In the genomic region with DNA sequence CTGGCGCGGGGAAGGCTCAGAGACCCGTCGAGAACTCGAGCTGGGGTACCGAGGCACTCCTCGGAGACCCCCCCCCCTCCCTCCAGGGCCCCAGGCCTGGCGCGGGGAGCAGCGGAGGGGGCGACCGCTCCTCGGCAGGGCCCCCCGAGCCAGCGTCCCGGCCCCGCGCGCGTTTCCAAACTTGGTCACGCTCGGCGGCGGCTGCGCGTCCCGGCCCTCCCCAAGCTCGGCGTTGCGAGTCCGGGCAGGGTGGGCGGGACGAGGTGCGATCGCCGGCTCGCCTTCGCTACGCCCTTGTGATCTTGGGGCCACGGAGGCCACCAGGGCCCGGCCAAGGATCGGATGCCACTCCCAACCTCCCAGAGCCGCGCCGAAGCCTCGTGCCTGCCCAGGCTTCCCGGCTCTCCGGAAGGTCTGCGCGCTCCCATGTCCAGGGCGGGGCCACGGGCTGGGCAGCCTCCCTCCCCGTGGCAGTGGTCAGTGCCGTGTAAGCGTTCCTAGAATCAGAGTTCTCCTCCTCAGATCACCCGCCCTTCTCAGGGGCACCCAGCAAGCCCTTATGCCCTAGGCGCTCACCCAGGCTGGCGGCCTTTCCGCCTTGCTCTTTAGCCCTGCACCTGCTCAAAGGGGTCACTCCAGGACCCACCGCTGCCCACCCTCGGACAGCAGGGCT, we compare ENCODE assay signal across 8 cellular contexts. TPM values are rescaled to one million over a fixed set of nuclear protein-coding genes. Genes with fewer than 3 reads are reported as not detected.
DNase-seq lines count a peak whose midpoint lies in the region; ATAC-seq, FAIRE-seq and TF ChIP-seq lines count a peak whose summit lies in the region.

No MANE protein-coding gene starts in this region.

- H3K4me2 ChIP-seq in endothelial cell of umbilical vein (ENCODE audit: insufficient read depth, low read length): peak overlapping the region; percentile 76

- peak overlapping the region; percentile 21 to 49 (median 31) for H3K4me3 ChIP-seq in endothelial cell of umbilical vein (replicated peaks in 1 of 3; ENCODE audit: insufficient read depth in 1 of 3, low read depth in 1 of 3, low read length in 3 of 3)
- peak overlapping the region; percentile 48 to 58 for H3K4me3 ChIP-seq in vagina

- dilution Hi-C loops in endothelial cell of umbilical vein (cut with MboI; ENCODE audit: extremely low pct_ligation_motif_present, low sequenced_read_pairs): loop anchor here (25.0 kb wide), 1 partner anchor 125 kb away; a partner anchor contains a TSS

- H3K27ac ChIP-seq in endothelial cell of umbilical vein (ENCODE audit: insufficient read depth, low read depth, low read length) (no peak overlapping the region), vagina (peak overlapping the region; percentile 82)

- H3K36me3 ChIP-seq in endothelial cell of umbilical vein (ENCODE audit: control insufficient read depth in 2 of 2, extremely low read depth in 1 of 2, insufficient read depth in 2 of 2, low read length in 2 of 2) (no peaks in the 10 kb centered on the region), vagina (peaks cover 0 to 12% of the 10 kb centered on the region in 2 donors)

- FAIRE-seq in endothelial cell of umbilical vein (lab: Jason Lieb, UNC): peak; percentile 76

- no peaks in the 10 kb centered on the region for H3K79me2 ChIP-seq in endothelial cell of umbilical vein (ENCODE audit: control insufficient read depth, insufficient read depth, low read length)

- H2AFZ ChIP-seq in endothelial cell of umbilical vein (ENCODE audit: low read depth, low read length): peak overlapping the region; percentile 69

- H3K9me3 ChIP-seq in endothelial cell of umbilical vein (replicated peaks; ENCODE audit: control insufficient read depth, insufficient read depth, low read length) (no peaks in the 10 kb centered on the region), vagina (no peaks in the 10 kb centered on the region)

- no peaks in the 10 kb centered on the region for H3K9me1 ChIP-seq in endothelial cell of umbilical vein (replicated peaks; ENCODE audit: control insufficient read depth, extremely low read depth, insufficient read depth, low read length)

- peak overlapping the region; percentile 44 for H3K9ac ChIP-seq in endothelial cell of umbilical vein (replicated peaks; ENCODE audit: extremely low read depth, insufficient read depth, low read length)

- CTCF ChIA-PET in endothelial cell of umbilical vein (lab: Charles Lee): interaction anchor here (1.4 to 18.8 kb wide), 8 partner anchors 10 to 251 kb away, joined by 4 to 584 read pairs (median 46); a partner anchor contains a TSS

- H4K20me1 ChIP-seq in endothelial cell of umbilical vein (replicated peaks; ENCODE audit: control insufficient read depth, extremely low read depth, insufficient read depth, low read length): no peaks in the 10 kb centered on the region

- H3K27me3 ChIP-seq in endothelial cell of umbilical vein (ENCODE audit: control insufficient read depth in 2 of 2, insufficient read depth in 2 of 2, low read length in 2 of 2) (no peaks in the 10 kb centered on the region), vagina (no peaks in the 10 kb centered on the region)

- TF ChIP-seq CTCF in endothelial cell of umbilical vein (IDR thresholded peaks at IDR 0.05; ENCODE audit: extremely low read depth in 1 of 2, insufficient read depth in 1 of 2, low read depth in 1 of 2, low read length in 2 of 2): no peak
- no peak for TF ChIP-seq CTCF in vagina (IDR thresholded peaks at IDR 0.05)

- peak; percentile 48 for TF ChIP-seq POLR2A in endothelial cell of umbilical vein (IDR thresholded peaks at IDR 0.05; ENCODE audit: low read depth, low read length)
- TF ChIP-seq POLR2A in vagina (IDR thresholded peaks at IDR 0.05): no peak

- intact Hi-C loops in endothelial cell of umbilical vein (cut with micrococcal nuclease): loop anchor here (1.0 kb wide), 1 partner anchor 125 kb away; no protein-coding TSS in a partner anchor
- intact Hi-C loops in vagina (cut with DNase I): loop anchor here (2.0 kb wide), 1 partner anchor 131 kb away; no protein-coding TSS in a partner anchor

- POLR2A ChIA-PET in endothelial cell of umbilical vein (lab: Charles Lee): interaction anchor here (1.2 to 2.4 kb wide), 3 partner anchors 14 to 145 kb away, joined by 3 to 8 read pairs (median 4); a partner anchor contains a TSS

- H3K4me1 ChIP-seq in endothelial cell of umbilical vein (ENCODE audit: control insufficient read depth, extremely low read depth, insufficient read depth, low read length) (peaks cover 17% of the 10 kb centered on the region), vagina (peaks cover 48% of the 10 kb centered on the region)

- DNase-seq in AG20443 (ENCODE audit: low spot score): peak; percentile 83
- DNase-seq in HuH-7 (ENCODE audit: low spot score): peak; percentile 70
- DNase-seq in endothelial cell of umbilical vein (ENCODE audit: low read depth, low spot score): peak; percentile 26
- peak; percentile 94 for DNase-seq in mesenteric fat pad (ENCODE audit: low spot score)
- DNase-seq in vagina (ENCODE audit: extremely low spot score in 2 of 2): no peak

- no TSS peak for BruUV-seq in endothelial cell of umbilical vein (replicated peaks; lab: Mats Ljungman, UMichigan)

- ATAC-seq in HG03196 (IDR thresholded peaks at IDR 0.05; ENCODE audit: unreplicated experiment) (no peak), GM21737 (IDR thresholded peaks at IDR 0.05; ENCODE audit: unreplicated experiment) (no peak), HG03521 (IDR thresholded peaks at IDR 0.05; ENCODE audit: unreplicated experiment) (no peak)

TF ChIP-seq in endothelial cell of umbilical vein, 7 proteins besides CTCF, POLR2A, EP300 and RAD21:
- TF ChIP-seq MYC (IDR thresholded peaks at IDR 0.05; ENCODE audit: low read depth, low read length): no peak
- TF ChIP-seq, protein P1, sequence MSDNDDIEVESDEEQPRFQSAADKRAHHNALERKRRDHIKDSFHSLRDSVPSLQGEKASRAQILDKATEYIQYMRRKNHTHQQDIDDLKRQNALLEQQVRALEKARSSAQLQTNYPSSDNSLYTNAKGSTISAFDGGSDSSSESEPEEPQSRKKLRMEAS (IDR thresholded peaks at IDR 0.05; ENCODE audit: insufficient read depth, insufficient read length): no peak
- no peak for TF ChIP-seq FOS (IDR thresholded peaks at IDR 0.05; ENCODE audit: borderline replicate concordance, insufficient read depth, low read length)
- TF ChIP-seq JUN (IDR thresholded peaks at IDR 0.05; ENCODE audit: borderline replicate concordance, insufficient read depth, insufficient read length, low read depth): no peak
- no peak for TF ChIP-seq EZH2 (IDR thresholded peaks at IDR 0.05; ENCODE audit: borderline replicate concordance, low read depth, low read length, severe bottlenecking)
- TF ChIP-seq POLR2AphosphoS5 (IDR thresholded peaks at IDR 0.05; ENCODE audit: insufficient read depth, low read depth, low read length): peak; percentile 64
- TF ChIP-seq GATA2 (IDR thresholded peaks at IDR 0.05; ENCODE audit: insufficient read depth, insufficient read length, low read depth, low read length): no peak
TF ChIP-seq in endothelial cell of umbilical vein: peak in this region for 1.

RNA-seq across cellular contexts. Expression of a gene that starts 12.0 kb away (rescaled TPM):
- total RNA-seq in endothelial cell of umbilical vein (40.7 and 46.2 TPM in 2 replicates), mesenteric fat pad (31.9 TPM), vagina (6.9 TPM)
- polyA plus RNA-seq in endothelial cell of umbilical vein: 27.6 and 39.9 TPM in 2 replicates
- polyA plus RNA-seq in endothelial cell of umbilical vein (2011; cell fraction: cytosol; rRNA removed): 38.9 and 43.4 TPM in 2 replicates
- 15.4 and 19.7 TPM in 2 replicates for polyA plus RNA-seq in endothelial cell of umbilical vein (2011; cell fraction: nucleus; rRNA removed)
- polyA plus RNA-seq in endothelial cell of umbilical vein (2012): 66.8 and 74.8 TPM in 2 replicates
- 20.5 and 26.0 TPM in 2 replicates for polyA minus RNA-seq in endothelial cell of umbilical vein
- 16.5 TPM for polyA minus RNA-seq in endothelial cell of umbilical vein (2011; cell fraction: cytosol; rRNA and poly(A)+ RNA removed)
- polyA minus RNA-seq in endothelial cell of umbilical vein (2011; cell fraction: nucleus; rRNA and poly(A)+ RNA removed): 3.9 and 4.2 TPM in 2 replicates

Comparison
In these comparisons a context has a peak if more than half of its experiments do, and no peak if none do; other contexts are left out.
1. DNase-seq: peak in AG20443 (single experiment), HuH-7 (single experiment), endothelial cell of umbilical vein (single experiment) and mesenteric fat pad (single experiment); none in vagina (0 of 2).